In the genomic region with DNA sequence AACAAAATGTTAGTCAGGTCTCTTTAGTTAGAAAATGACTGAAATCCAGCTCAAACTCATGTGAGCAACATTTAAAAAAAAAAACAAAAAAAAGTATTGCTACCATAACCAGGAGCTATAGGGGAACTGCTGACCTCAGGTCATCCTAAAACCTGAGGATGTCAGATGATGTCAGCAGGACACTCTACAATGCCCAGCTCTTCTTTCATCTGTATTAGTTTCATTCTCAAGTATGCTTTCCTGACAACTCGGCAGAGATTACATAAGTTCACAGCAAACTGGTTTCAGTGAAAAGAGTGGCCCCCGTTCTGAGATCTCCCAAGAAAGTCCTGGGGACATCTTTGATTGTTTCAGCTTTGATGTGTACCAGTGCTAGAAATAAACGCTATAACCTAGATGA, we compare ENCODE assay signal across 19 cellular contexts. TPM values are rescaled to one million over a fixed set of nuclear protein-coding genes. Genes with fewer than 3 reads are reported as not detected.
DNase-seq lines count a peak whose midpoint lies in the region; ATAC-seq, FAIRE-seq and TF ChIP-seq lines count a peak whose summit lies in the region.
"Had no signal": no experiment of that assay in that cellular context is flagged by ENCODE, and none has a peak within 500 bp of the region (broad histone marks: within the 10 kb centered on the region; RNA-seq: fewer than 3 reads in every experiment).

No MANE protein-coding gene starts in this region.

- no peak for TF ChIP-seq POLR2A in HepG2 (IDR thresholded peaks at IDR 0.05; ENCODE audit: insufficient read depth in 1 of 2, low read depth in 2 of 2, low read length in 2 of 2)
- no peak for TF ChIP-seq POLR2A in upper lobe of left lung (IDR thresholded peaks at IDR 0.05)
- no peak for TF ChIP-seq POLR2A in H54 (IDR thresholded peaks at IDR 0.05; ENCODE audit: low read depth, low read length)

- H3K4me1 ChIP-seq in right atrium auricular region (peaks cover 0 to 6% of the 10 kb centered on the region in 2 donors), HepG2 (ENCODE audit: insufficient read depth, low read length) (peaks cover 20% of the 10 kb centered on the region), upper lobe of left lung (peaks cover 3 to 21% (median 7%) of the 10 kb centered on the region in 4 donors)

- in situ Hi-C loops in HepG2 (cut with HindIII; ENCODE audit: extremely low pct_ligation_motif_present, low pct_unique_long_range_greater_than_20kb): no loop called here

- H3K27me3 ChIP-seq in right atrium auricular region: no peaks in the 10 kb centered on the region
- H3K27me3 ChIP-seq in HepG2 (ENCODE audit: control insufficient read depth in 1 of 2, insufficient read depth in 2 of 2, low read length in 2 of 2): no peaks in the 10 kb centered on the region; a peak in 1 of 5 replicates
- no peaks in the 10 kb centered on the region for H3K27me3 ChIP-seq in upper lobe of left lung

- H3K9me3 ChIP-seq in right atrium auricular region: no peaks in the 10 kb centered on the region
- no peaks in the 10 kb centered on the region for H3K9me3 ChIP-seq in HepG2 (ENCODE audit: low read length)
- no peaks in the 10 kb centered on the region for H3K9me3 ChIP-seq in upper lobe of left lung

- no peak overlapping the region for H2AFZ ChIP-seq in HepG2 (ENCODE audit: low read length)

- H3K4me3 ChIP-seq in right atrium auricular region: no peak overlapping the region
- no peak overlapping the region; a peak in 1 of 6 replicates for H3K4me3 ChIP-seq in HepG2 (replicated peaks in 1 of 3; ENCODE audit: insufficient read depth in 1 of 3, low read depth in 2 of 3, low read length in 3 of 3)
- peak overlapping the region in 1 of 4 donors; percentile 5 for H3K4me3 ChIP-seq in upper lobe of left lung

- CTCF ChIA-PET in HepG2 (lab: Yijun Ruan, JAX; ENCODE audit: low intra/inter-chr PET ratio, low total read pairs): no interaction called here

- WGBS in HepG2 (ENCODE audit: low lambda C conversion rate): 21% methylated on average over 3 of the region's 3 CpGs
- whole genome bisulfite sequencing in upper lobe of left lung, 2 donors: 34 to 36% methylated on average over 3 of the region's 3 CpGs

- H3K27ac ChIP-seq in right atrium auricular region (peak overlapping the region; percentile 6 to 41), HepG2 (ENCODE audit: extremely low read length, insufficient read depth, low read length) (no peak overlapping the region), upper lobe of left lung (peak overlapping the region in 3 of 4 donors; percentile 52 to 57 (median 56))

- TF ChIP-seq CTCF in right atrium auricular region (IDR thresholded peaks at IDR 0.05) (no peak), HepG2 (CRISPR knock-in tag; IDR thresholded peaks at IDR 0.05) (no peak), upper lobe of left lung (IDR thresholded peaks at IDR 0.05) (no peak)

- peak overlapping the region; percentile 45 for H3K4me2 ChIP-seq in HepG2 (ENCODE audit: low read depth, low read length)

- no peaks in the 10 kb centered on the region for H3K36me3 ChIP-seq in right atrium auricular region
- H3K36me3 ChIP-seq in HepG2 (replicated peaks in 1 of 2; ENCODE audit: control insufficient read depth in 1 of 2, insufficient read depth in 2 of 2, low read length in 2 of 2): no peaks in the 10 kb centered on the region
- H3K36me3 ChIP-seq in upper lobe of left lung: no peaks in the 10 kb centered on the region

- DNase-seq in right atrium auricular region (ENCODE audit: low spot score) (no peak), cardiac septum (ENCODE audit: low spot score) (no peak), OCI-M1 (lab: John Stamatoyannopoulos, UW) (peak; percentile 60), HepG2 (ENCODE audit: low spot score) (no peak), upper lobe of left lung (no peak), H54 (ENCODE audit: insufficient read length, low spot score) (no peak), DMS153 treated with DMSO at 0.1 percent for 48 hours (lab: John Stamatoyannopoulos, UW; ENCODE audit: unreplicated experiment) (no peak)
- DNase-seq: activated CD4-positive, alpha-beta T cell treated with anti-CD3 and anti-CD28 coated beads for 48 hours; anterior cingulate cortex; cortex of kidney; DMS153; HCEC 1CT; KBM-7; NCI-H1694; NCI-H748 treated with DMSO at 0.1 percent for 48 hours; Right ventricle myocardium superior; T-helper 9 cell had no signal

- H4K20me1 ChIP-seq in HepG2 (ENCODE audit: insufficient read depth, low read length): no peaks in the 10 kb centered on the region

- POLR2A ChIA-PET in HepG2 (lab: Yijun Ruan, JAX): no interaction called here

- intact Hi-C loops in cardiac septum (cut with DNase I): no loop called here
- intact Hi-C loops in HepG2 (cut with micrococcal nuclease; ENCODE audit: unreplicated experiment): no loop called here

- H3K79me2 ChIP-seq in HepG2 (ENCODE audit: insufficient read depth, low read length): peaks cover 2% of the 10 kb centered on the region

- H3K9ac ChIP-seq in HepG2 (ENCODE audit: insufficient read depth, low read depth, low read length): no peak overlapping the region

- ATAC-seq in HepG2 (no peak), upper lobe of left lung (ENCODE audit: low FRiP score in 2 of 2) (no peak), HG03025 (IDR thresholded peaks at IDR 0.05; ENCODE audit: low FRiP score, unreplicated experiment) (no peak)
- ATAC-seq: sciatic nerve had no signal

- BruUV-seq in HepG2 (replicated peaks; lab: Mats Ljungman, UMichigan): no TSS peak

- TF ChIP-seq RAD21 in HepG2 (CRISPR knock-in tag; IDR thresholded peaks at IDR 0.05): no peak

- no peak for FAIRE-seq in HepG2 (lab: Jason Lieb, UNC)
- no peak for FAIRE-seq in H54 (lab: Jason Lieb, UNC)

- no peak for TF ChIP-seq EP300 in HepG2 (IDR thresholded peaks at IDR 0.05; ENCODE audit: low read depth in 2 of 2, low read length in 2 of 2)
- no peak for TF ChIP-seq EP300 in HepG2 (CRISPR knock-in tag; IDR thresholded peaks at IDR 0.05; ENCODE audit: borderline replicate concordance)
- TF ChIP-seq EP300 in upper lobe of left lung (IDR thresholded peaks at IDR 0.05): no peak

TF ChIP-seq in HepG2, 621 proteins besides CTCF, POLR2A, EP300 and RAD21 (continues in another document):
- TF ChIP-seq ZNF446 (CRISPR knock-in tag; IDR thresholded peaks at IDR 0.05) (no peak), ZNF549 (CRISPR knock-in tag; IDR thresholded peaks at IDR 0.05) (no peak), ZNF766 (CRISPR knock-in tag; IDR thresholded peaks at IDR 0.05; ENCODE audit: borderline replicate concordance) (no peak), SOX6 (IDR thresholded peaks at IDR 0.05) (no peak), SOX6 (CRISPR knock-in tag; IDR thresholded peaks at IDR 0.05) (no peak)

RNA-seq across cellular contexts. Expression of a gene that starts 4.2 kb away (rescaled TPM):
- total RNA-seq in right atrium auricular region (10 to 100 TPM in 1 of 2 donors, 1 to 10 TPM in 1; 8.8 to 13.6 TPM), cardiac septum (9.4 TPM), HepG2 (2016; rRNA removed; fragmentation: Illumina TruSeq; extraction: Trizol) (19.4 and 32.7 TPM in 2 replicates), upper lobe of left lung (10 to 100 TPM in 5 of 6 donors, 1 to 10 TPM in 1; 8.1 to 29.6 (median 13.0) TPM)
- 5.1 and 5.8 TPM in 2 replicates for total RNA-seq in HepG2 (2016; cell fraction: cytosol; rRNA removed; fragmentation: Illumina TruSeq; extraction: Trizol; ENCODE audit: low read depth)
- total RNA-seq in HepG2 (2016; cell fraction: insoluble cytoplasmic fraction; rRNA removed; fragmentation: Illumina TruSeq; extraction: Trizol): 20.1 and 30.7 TPM in 2 replicates
- total RNA-seq in HepG2 (2016; cell fraction: membrane; rRNA removed; fragmentation: Illumina TruSeq; extraction: Trizol): 13.5 and 14.0 TPM in 2 replicates
- 24.5 and 30.1 TPM in 2 replicates for total RNA-seq in HepG2 (2016; cell fraction: nucleus; rRNA removed; fragmentation: Illumina TruSeq; extraction: Trizol)
- 5.4 and 6.3 TPM in 2 replicates for polyA plus RNA-seq in HepG2 (2011; rRNA removed)
- polyA plus RNA-seq in HepG2 (2011; cell fraction: cytosol; rRNA removed): 2.4 and 4.2 TPM in 2 replicates
- 8.2 and 9.6 TPM in 2 replicates for polyA plus RNA-seq in HepG2 (2011; cell fraction: nucleus; rRNA removed)
- polyA plus RNA-seq in HepG2 (2012): 12.9 and 13.6 TPM in 2 replicates
- polyA plus RNA-seq in HepG2 (2016; cell fraction: cytosol; fragmentation: Illumina TruSeq; extraction: Trizol; ENCODE audit: low read depth): 2.2 TPM in 2 replicates
- polyA plus RNA-seq in HepG2 (2016; cell fraction: insoluble cytoplasmic fraction; fragmentation: Illumina TruSeq; extraction: Trizol; ENCODE audit: low read depth): 23.5 and 26.2 TPM in 2 replicates
- polyA plus RNA-seq in HepG2 (2016; cell fraction: membrane; fragmentation: Illumina TruSeq; extraction: Trizol; ENCODE audit: low read depth): 7.4 and 8.2 TPM in 2 replicates
- polyA plus RNA-seq in HepG2 (2016; cell fraction: nucleus; fragmentation: Illumina TruSeq; extraction: Trizol; ENCODE audit: insufficient read depth, low read depth): 16.0 and 17.8 TPM in 2 replicates
- 3.5 and 4.2 TPM in 2 replicates for polyA minus RNA-seq in HepG2 (2011; rRNA and poly(A)+ RNA removed; ENCODE audit: low replicate concordance)
- polyA minus RNA-seq in HepG2 (2011; cell fraction: cytosol; rRNA and poly(A)+ RNA removed): 8.3 and 8.9 TPM in 2 replicates
- polyA minus RNA-seq in HepG2 (2011; cell fraction: nucleus; rRNA and poly(A)+ RNA removed): 30.8 and 32.6 TPM in 2 replicates

RNA-seq across cellular contexts. Expression of a gene that starts 7.4 kb away (rescaled TPM):
- total RNA-seq in right atrium auricular region (1 to 10 TPM; 3.2 to 4.4 TPM), cardiac septum (24.0 TPM), HepG2 (2016; rRNA removed; fragmentation: Illumina TruSeq; extraction: Trizol) (275 and 478 TPM in 2 replicates), upper lobe of left lung (10 to 100 TPM in 4 of 6 donors, 1 to 10 TPM in 2; 2.1 to 35.8 (median 14.4) TPM)
- total RNA-seq in HepG2 (2016; cell fraction: cytosol; rRNA removed; fragmentation: Illumina TruSeq; extraction: Trizol; ENCODE audit: low read depth): 75.0 and 77.2 TPM in 2 replicates
- total RNA-seq in HepG2 (2016; cell fraction: insoluble cytoplasmic fraction; rRNA removed; fragmentation: Illumina TruSeq; extraction: Trizol): 293 and 452 TPM in 2 replicates
- 98.7 and 110 TPM in 2 replicates for total RNA-seq in HepG2 (2016; cell fraction: membrane; rRNA removed; fragmentation: Illumina TruSeq; extraction: Trizol)
- 70.8 and 90.9 TPM in 2 replicates for total RNA-seq in HepG2 (2016; cell fraction: nucleus; rRNA removed; fragmentation: Illumina TruSeq; extraction: Trizol)
- polyA plus RNA-seq in HepG2 (2011; rRNA removed): 17.4 and 22.7 TPM in 2 replicates
- 24.5 and 28.2 TPM in 2 replicates for polyA plus RNA-seq in HepG2 (2011; cell fraction: cytosol; rRNA removed)
- polyA plus RNA-seq in HepG2 (2011; cell fraction: nucleus; rRNA removed): 3.1 and 5.0 TPM in 2 replicates
- polyA plus RNA-seq in HepG2 (2012): 41.5 and 106 TPM in 2 replicates
- 98.5 and 112 TPM in 2 replicates for polyA plus RNA-seq in HepG2 (2016; cell fraction: cytosol; fragmentation: Illumina TruSeq; extraction: Trizol; ENCODE audit: low read depth)
- polyA plus RNA-seq in HepG2 (2016; cell fraction: insoluble cytoplasmic fraction; fragmentation: Illumina TruSeq; extraction: Trizol; ENCODE audit: low read depth): 533 and 571 TPM in 2 replicates
- polyA plus RNA-seq in HepG2 (2016; cell fraction: membrane; fragmentation: Illumina TruSeq; extraction: Trizol; ENCODE audit: low read depth): 113 and 128 TPM in 2 replicates
- 170 and 177 TPM in 2 replicates for polyA plus RNA-seq in HepG2 (2016; cell fraction: nucleus; fragmentation: Illumina TruSeq; extraction: Trizol; ENCODE audit: insufficient read depth, low read depth)
- polyA minus RNA-seq in HepG2 (2011; rRNA and poly(A)+ RNA removed; ENCODE audit: low replicate concordance): 6.0 and 34.0 TPM in 2 replicates
- 23.1 and 40.4 TPM in 2 replicates for polyA minus RNA-seq in HepG2 (2011; cell fraction: cytosol; rRNA and poly(A)+ RNA removed)
- 22.6 and 28.1 TPM in 2 replicates for polyA minus RNA-seq in HepG2 (2011; cell fraction: nucleus; rRNA and poly(A)+ RNA removed)
